Comparison of ENCODE assay signal across 36 cellular contexts in genomic region chr2:88116669-88117432, GRCh38. TPM values are rescaled to one million over a fixed set of nuclear protein-coding genes. Genes with fewer than 3 reads are reported as not detected.
"Had no signal": no experiment of that assay in that cellular context is flagged by ENCODE, and none has a peak within 500 bp of the region (broad histone marks: within the 10 kb centered on the region; RNA-seq: fewer than 3 reads in every experiment).

No MANE protein-coding gene starts in this region.

- H3K9me3 ChIP-seq: MG63, SJCRH30 had no signal

- H3K27me3 Mint-ChIP-seq: activated naive CD4-positive, alpha-beta T cell treated with anti-CD3 and anti-CD28 coated beads, Interleukin-2, amount 10 ng/mL, durations not matched to agents 7 days and 5 days had no signal

- H3K36me3 Mint-ChIP-seq: activated CD8-positive, alpha-beta memory T cell treated with anti-CD3 and anti-CD28 coated beads, Interleukin-2, amount 10 ng/mL, durations not matched to agents 7 days and 5 days; activated naive CD4-positive, alpha-beta T cell treated with anti-CD3 and anti-CD28 coated beads, Interleukin-2, amount 10 ng/mL, durations not matched to agents 7 days and 5 days; activated naive CD8-positive, alpha-beta T cell; brain had no signal

- H3K4me1 ChIP-seq: SJCRH30 had no signal

- H3K9me3 Mint-ChIP-seq: activated CD4-positive, alpha-beta memory T cell treated with anti-CD3 and anti-CD28 coated beads, Interleukin-2, amount 10 ng/mL, durations not matched to agents 7 days and 5 days; activated naive CD4-positive, alpha-beta T cell treated with anti-CD3 and anti-CD28 coated beads, Interleukin-2, amount 10 ng/mL, durations not matched to agents 7 days and 5 days; activated naive CD8-positive, alpha-beta T cell treated with anti-CD3 and anti-CD28 coated beads, Interleukin-2, amount 50 U/mL, for 24 hours; brain had no signal

- H3K27ac Mint-ChIP-seq: activated CD4-positive, alpha-beta memory T cell treated with anti-CD3 and anti-CD28 coated beads, Interleukin-2, amount 10 ng/mL, durations not matched to agents 7 days and 5 days; activated CD8-positive, alpha-beta memory T cell treated with anti-CD3 and anti-CD28 coated beads, Interleukin-2, amount 10 ng/mL, durations not matched to agents 7 days and 5 days; activated naive CD4-positive, alpha-beta T cell treated with anti-CD3 and anti-CD28 coated beads, Interleukin-2, amount 10 ng/mL, durations not matched to agents 7 days and 5 days; activated naive CD8-positive, alpha-beta T cell; activated naive CD8-positive, alpha-beta T cell treated with anti-CD3 and anti-CD28 coated beads, Interleukin-2, amount 50 U/mL, for 24 hours; brain had no signal

- DNase-seq: activated CD4-positive, alpha-beta memory T cell treated with anti-CD3 and anti-CD28 coated beads, Interleukin-2, amount 10 ng/mL, durations not matched to agents 7 days and 5 days; activated CD4-positive, alpha-beta T cell treated with anti-CD3 and anti-CD28 coated beads for 1 hour; activated CD4-positive, alpha-beta T cell treated with anti-CD3 and anti-CD28 coated beads for 48 hours; activated CD4-positive, CD25-positive, alpha-beta regulatory T cell; activated CD8-positive, alpha-beta memory T cell treated with anti-CD3 and anti-CD28 coated beads for 24 hours; activated CD8-positive, alpha-beta memory T cell treated with anti-CD3 and anti-CD28 coated beads, Interleukin-2, amount 10 ng/mL, durations not matched to agents 7 days and 5 days; activated CD8-positive, alpha-beta memory T cell treated with anti-CD3 and anti-CD28 coated beads, Interleukin-2, amount 50 U/mL, for 48 hours; activated effector memory CD4-positive, alpha-beta T cell treated with Interleukin-2 at 50 U/mL for 16 hours; activated naive CD4-positive, alpha-beta T cell treated with anti-CD3 and anti-CD28 coated beads, Interleukin-2, amount 10 ng/mL, durations not matched to agents 7 days and 5 days; activated naive CD8-positive, alpha-beta T cell treated with anti-CD3 and anti-CD28 coated beads, Interleukin-2, amount 50 U/mL, for 24 hours; activated T-cell treated with anti-CD3 and anti-CD28 coated beads, Interleukin-2, amount 50 U/mL, for 48 hours; anterior cingulate cortex; caudate nucleus; Kasumi-1; KG1; MG63; NCI-H1048; NCI-H1105 treated with DMSO at 0.1 percent for 48 hours; NCI-H1436; NCI-H1694; NCI-H2029; NCI-H510A; NCI-H526; NCI-H748 treated with DMSO at 0.1 percent for 48 hours; NK-92 treated with Interleukin-12 subunit alpha and Interleukin-12 subunit beta, amount 100 ng/mL, for 24 hours; OCI-M1; SHP77; SJCRH30; T1000; WERI-Rb-1 had no signal

- H3K27ac ChIP-seq: SJCRH30, SK-N-MC, WERI-Rb-1 had no signal

- H3K4me1 Mint-ChIP-seq: activated CD4-positive, alpha-beta memory T cell treated with anti-CD3 and anti-CD28 coated beads, Interleukin-2, amount 10 ng/mL, durations not matched to agents 7 days and 5 days; activated CD8-positive, alpha-beta memory T cell treated with anti-CD3 and anti-CD28 coated beads, Interleukin-2, amount 10 ng/mL, durations not matched to agents 7 days and 5 days; activated naive CD4-positive, alpha-beta T cell treated with anti-CD3 and anti-CD28 coated beads, Interleukin-2, amount 10 ng/mL, durations not matched to agents 7 days and 5 days; activated naive CD8-positive, alpha-beta T cell treated with anti-CD3 and anti-CD28 coated beads, Interleukin-2, amount 50 U/mL, for 24 hours had no signal

- H3K4me3 ChIP-seq: MG63, SJCRH30, SK-N-MC had no signal

- H3K4me3 Mint-ChIP-seq: activated CD4-positive, alpha-beta memory T cell treated with anti-CD3 and anti-CD28 coated beads, Interleukin-2, amount 10 ng/mL, durations not matched to agents 7 days and 5 days; activated CD8-positive, alpha-beta memory T cell treated with anti-CD3 and anti-CD28 coated beads, Interleukin-2, amount 10 ng/mL, durations not matched to agents 7 days and 5 days; activated naive CD4-positive, alpha-beta T cell treated with anti-CD3 and anti-CD28 coated beads, Interleukin-2, amount 10 ng/mL, durations not matched to agents 7 days and 5 days; activated naive CD8-positive, alpha-beta T cell; activated naive CD8-positive, alpha-beta T cell treated with anti-CD3 and anti-CD28 coated beads, Interleukin-2, amount 50 U/mL, for 24 hours; brain had no signal

- H3K36me3 ChIP-seq: MG63, SJCRH30, WERI-Rb-1 had no signal

- ATAC-seq: activated CD8-positive, alpha-beta memory T cell treated with anti-CD3 and anti-CD28 coated beads, Interleukin-2, amount 10 ng/mL, durations not matched to agents 7 days and 5 days; activated naive CD8-positive, alpha-beta T cell treated with anti-CD3 and anti-CD28 coated beads, Interleukin-2, amount 50 U/mL, for 24 hours had no signal

- H3K27me3 ChIP-seq: SJCRH30 had no signal

RNA-seq across cellular contexts. Expression of gene FABP1, which starts 11.0 kb away (rescaled TPM):
- total RNA-seq: activated CD4-positive, alpha-beta memory T cell treated with anti-CD3 and anti-CD28 coated beads, Interleukin-2, amount 10 ng/mL, durations not matched to agents 7 days and 5 days; activated CD8-positive, alpha-beta memory T cell treated with anti-CD3 and anti-CD28 coated beads, Interleukin-2, amount 10 ng/mL, durations not matched to agents 7 days and 5 days; bronchial epithelial cell; T-helper 1 cell treated with Interleukin-12 subunit alpha and Interleukin-12 subunit beta and Interleukin-4 antibody, amounts not matched to agents 30 ng/mL and 1 ng/mL, for 36 hours; T-helper 2 cell treated with Interferon-gamma antibody and Interleukin-4, amounts not matched to agents 100 ng/mL and 5 ng/mL, for 36 hours had no signal

RNA-seq across cellular contexts. Expression of gene SMYD1, which starts 49.2 kb away (rescaled TPM):
- total RNA-seq: activated CD4-positive, alpha-beta memory T cell treated with anti-CD3 and anti-CD28 coated beads, Interleukin-2, amount 10 ng/mL, durations not matched to agents 7 days and 5 days; activated CD8-positive, alpha-beta memory T cell treated with anti-CD3 and anti-CD28 coated beads, Interleukin-2, amount 10 ng/mL, durations not matched to agents 7 days and 5 days; bronchial epithelial cell; T-helper 1 cell treated with Interleukin-12 subunit alpha and Interleukin-12 subunit beta and Interleukin-4 antibody, amounts not matched to agents 30 ng/mL and 1 ng/mL, for 36 hours; T-helper 2 cell treated with Interferon-gamma antibody and Interleukin-4, amounts not matched to agents 100 ng/mL and 5 ng/mL, for 36 hours had no signal

RNA-seq across cellular contexts. Expression of gene THNSL2, which starts 53.3 kb away (rescaled TPM):
- total RNA-seq: activated CD4-positive, alpha-beta memory T cell treated with anti-CD3 and anti-CD28 coated beads, Interleukin-2, amount 10 ng/mL, durations not matched to agents 7 days and 5 days; SJCRH30 had no signal
